15 cellular contexts compared by ENCODE assay signal in the genomic region with DNA sequence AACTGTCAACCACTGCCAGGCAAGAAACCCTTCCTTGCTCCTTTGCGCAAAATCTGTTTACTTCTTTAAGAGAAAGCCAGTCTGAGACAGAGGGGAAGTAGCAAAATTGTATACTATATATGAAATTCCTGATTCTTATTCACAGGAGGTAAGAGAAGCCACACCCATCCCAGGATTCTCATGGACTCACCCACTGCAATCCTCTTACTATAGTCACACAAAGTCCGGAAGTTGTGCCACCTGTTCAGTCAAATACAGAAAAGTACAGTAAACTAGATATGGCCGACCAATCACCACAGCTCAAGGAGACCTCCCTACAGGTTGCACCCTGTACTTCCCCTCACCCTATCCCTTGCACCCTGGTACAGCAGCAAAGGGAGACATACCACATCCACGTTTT. TPM values are rescaled to one million over a fixed set of nuclear protein-coding genes. Genes with fewer than 3 reads are reported as not detected.
DNase-seq lines count a peak whose midpoint lies in the region; FAIRE-seq and TF ChIP-seq lines count a peak whose summit lies in the region.
"Had no signal": no experiment of that assay in that cellular context is flagged by ENCODE, and none has a peak within 500 bp of the region (broad histone marks: within the 10 kb centered on the region; RNA-seq: fewer than 3 reads in every experiment).

No MANE protein-coding gene starts in this region.

- no peaks in the 10 kb centered on the region for H3F3A ChIP-seq in OCI-LY1 (ENCODE audit: insufficient read depth, low read length)

- H3K4me3 ChIP-seq in OCI-LY1 (ENCODE audit: low read depth, low read length, poor library complexity, severe bottlenecking) (peak overlapping the region; percentile 97), esophagus (ENCODE audit: low read depth in 1 of 2, low read length in 2 of 2) (no peak overlapping the region), small intestine (ENCODE audit: low read depth in 1 of 2, low read length in 2 of 2) (no peak overlapping the region)
- H3K4me3 ChIP-seq: SJCRH30 had no signal

- peak overlapping the region; percentile 91; the same call in 1 of the 2 replicates for H3K4me2 ChIP-seq in OCI-LY1 (ENCODE audit: low read length)

- H3K27ac ChIP-seq in OCI-LY1 (ENCODE audit: low read depth, low read length, poor library complexity, severe bottlenecking): peak overlapping the region; percentile 38
- peak overlapping the region; percentile 38 to 74 for H3K27ac ChIP-seq in esophagus (ENCODE audit: low read depth in 2 of 2, low read length in 1 of 2)
- no peak overlapping the region for H3K27ac ChIP-seq in small intestine (ENCODE audit: low read depth in 1 of 2, low read length in 1 of 2)
- H3K27ac ChIP-seq: brain microvascular endothelial cell, SJCRH30 had no signal

- CTCF ChIA-PET in activated naive CD4-positive, alpha-beta T cell treated with anti-CD3 and anti-CD28 coated beads for 36 hours (lab: Charles Lee): interaction anchor here (1.9 kb wide), 1 partner anchor 8 kb away, joined by 6 read pairs; a partner anchor contains a TSS

- TF ChIP-seq CTCF in OCI-LY1 (IDR thresholded peaks at IDR 0.05; ENCODE audit: low read length): no peak

- no peak overlapping the region for H2AFZ ChIP-seq in OCI-LY1 (ENCODE audit: low read length)

- peaks cover 28% of the 10 kb centered on the region for H3K36me3 Mint-ChIP-seq in activated naive CD4-positive, alpha-beta T cell treated with anti-CD3 and anti-CD28 coated beads, Interleukin-2, amount 50 U/mL, for 24 hours
- peaks cover 46% of the 10 kb centered on the region for H3K36me3 Mint-ChIP-seq in activated naive CD4-positive, alpha-beta T cell treated with anti-CD3 and anti-CD28 coated beads for 36 hours (ENCODE audit: low read depth)

- peak overlapping the region; percentile 41 for H3K27ac Mint-ChIP-seq in activated naive CD4-positive, alpha-beta T cell treated with anti-CD3 and anti-CD28 coated beads, Interleukin-2, amount 50 U/mL, for 24 hours
- H3K27ac Mint-ChIP-seq in activated naive CD4-positive, alpha-beta T cell treated with anti-CD3 and anti-CD28 coated beads for 36 hours: no peak overlapping the region
- H3K27ac Mint-ChIP-seq: naive thymus-derived CD8-positive, alpha-beta T cell had no signal

- H3K27me3 ChIP-seq in OCI-LY1 (ENCODE audit: insufficient read depth, low read length): no peaks in the 10 kb centered on the region
- no peaks in the 10 kb centered on the region for H3K27me3 ChIP-seq in esophagus (ENCODE audit: control insufficient read depth in 1 of 2, insufficient read depth in 2 of 2, low read length in 2 of 2)
- H3K27me3 ChIP-seq in small intestine (ENCODE audit: control insufficient read depth in 2 of 2, insufficient read depth in 2 of 2, low read length in 2 of 2): no peaks in the 10 kb centered on the region
- H3K27me3 ChIP-seq: brain microvascular endothelial cell, SJCRH30 had no signal

- no peaks in the 10 kb centered on the region for H3K9me2 ChIP-seq in OCI-LY1 (ENCODE audit: low read depth, low read length)

- no peak for FAIRE-seq in small intestine (lab: Jason Lieb, UNC)

- H3K79me2 ChIP-seq in OCI-LY1 (ENCODE audit: insufficient read depth, low read length): peaks cover 12% of the 10 kb centered on the region

- 67 to 79% methylated on average over 4 of the region's 4 CpGs for WGBS in esophagus, 2 donors
- 52 to 70% (median 54%) methylated on average over 4 of the region's 4 CpGs for WGBS in small intestine, 3 donors

- H3K27me3 Mint-ChIP-seq in activated naive CD4-positive, alpha-beta T cell treated with anti-CD3 and anti-CD28 coated beads, Interleukin-2, amount 50 U/mL, for 24 hours: no peaks in the 10 kb centered on the region
- no peaks in the 10 kb centered on the region for H3K27me3 Mint-ChIP-seq in activated naive CD4-positive, alpha-beta T cell treated with anti-CD3 and anti-CD28 coated beads for 36 hours (ENCODE audit: low read depth)
- H3K27me3 Mint-ChIP-seq: naive thymus-derived CD8-positive, alpha-beta T cell had no signal

- no peak for DNase-seq in activated naive CD4-positive, alpha-beta T cell treated with anti-CD3 and anti-CD28 coated beads for 36 hours
- DNase-seq in small intestine (peak; percentile 56), C1 segment of cervical spinal cord (lab: John Stamatoyannopoulos, UW) (no peak), H4 (ENCODE audit: low spot score) (no peak)
- DNase-seq in stimulated activated CD4-positive, alpha-beta T cell treated with anti-CD3 and anti-CD28 coated beads, Interleukin-2, amount 100 ng/mL, for 48 hours: no peak
- DNase-seq: activated effector memory CD4-positive, alpha-beta T cell treated with anti-CD3 and anti-CD28 coated beads, Interleukin-2, amount 50 U/mL, for 16 hours; brain microvascular endothelial cell; naive thymus-derived CD8-positive, alpha-beta T cell; NCI-H2107; NK-92 treated with Interleukin-12 subunit alpha and Interleukin-12 subunit beta, amount 100 ng/mL, for 24 hours; SJCRH30; stimulated activated CD4-positive, alpha-beta T cell treated with anti-CD3 and anti-CD28 coated beads, Interleukin-1b, Interleukin-23, amount 100 ng/mL, for 48 hours had no signal

- no peak overlapping the region; the same call in 1 of the 2 replicates for H3K9ac ChIP-seq in OCI-LY1 (ENCODE audit: low read length)

- no peaks in the 10 kb centered on the region for H4K20me1 ChIP-seq in OCI-LY1 (ENCODE audit: insufficient read depth, low read length)

- peak overlapping the region; percentile 39 for H3K4me3 Mint-ChIP-seq in activated naive CD4-positive, alpha-beta T cell treated with anti-CD3 and anti-CD28 coated beads, Interleukin-2, amount 50 U/mL, for 24 hours
- H3K4me3 Mint-ChIP-seq in activated naive CD4-positive, alpha-beta T cell treated with anti-CD3 and anti-CD28 coated beads for 36 hours: no peak overlapping the region

- H3K9me3 Mint-ChIP-seq in activated naive CD4-positive, alpha-beta T cell treated with anti-CD3 and anti-CD28 coated beads, Interleukin-2, amount 50 U/mL, for 24 hours: no peaks in the 10 kb centered on the region
- no peaks in the 10 kb centered on the region for H3K9me3 Mint-ChIP-seq in activated naive CD4-positive, alpha-beta T cell treated with anti-CD3 and anti-CD28 coated beads for 36 hours
- H3K9me3 Mint-ChIP-seq: naive thymus-derived CD8-positive, alpha-beta T cell had no signal

- intact Hi-C loops in activated naive CD4-positive, alpha-beta T cell treated with anti-CD3 and anti-CD28 coated beads for 36 hours (cut with micrococcal nuclease): no loop called here

- H3K36me3 ChIP-seq in OCI-LY1 (ENCODE audit: insufficient read depth, low read length) (peaks cover 55% of the 10 kb centered on the region), esophagus (ENCODE audit: control insufficient read depth in 2 of 2, insufficient read depth in 2 of 2, low read length in 1 of 2) (peaks cover 14 to 16% of the 10 kb centered on the region in 2 donors), small intestine (ENCODE audit: control insufficient read depth in 2 of 2, insufficient read depth in 2 of 2, low read length in 2 of 2) (peaks cover 1 to 8% of the 10 kb centered on the region in 2 donors)

- H3K4me1 Mint-ChIP-seq in activated naive CD4-positive, alpha-beta T cell treated with anti-CD3 and anti-CD28 coated beads, Interleukin-2, amount 50 U/mL, for 24 hours: peaks cover 34% of the 10 kb centered on the region
- peaks cover 26% of the 10 kb centered on the region for H3K4me1 Mint-ChIP-seq in activated naive CD4-positive, alpha-beta T cell treated with anti-CD3 and anti-CD28 coated beads for 36 hours (ENCODE audit: low read depth)

- no peaks in the 10 kb centered on the region for H3K9me3 ChIP-seq in OCI-LY1 (ENCODE audit: low read length)
- no peaks in the 10 kb centered on the region for H3K9me3 ChIP-seq in esophagus (ENCODE audit: control insufficient read depth in 2 of 2, insufficient read depth in 1 of 2, low read depth in 1 of 2, low read length in 1 of 2)
- no peaks in the 10 kb centered on the region for H3K9me3 ChIP-seq in small intestine (ENCODE audit: control insufficient read depth, low read depth)
- H3K9me3 ChIP-seq: SJCRH30 had no signal

- H3K4me1 ChIP-seq in OCI-LY1 (ENCODE audit: insufficient read depth, low read length, severe bottlenecking) (peaks cover 36% of the 10 kb centered on the region), esophagus (ENCODE audit: control insufficient read depth in 2 of 2, insufficient read depth in 2 of 2, low read length in 1 of 2) (no peaks in the 10 kb centered on the region), small intestine (ENCODE audit: control insufficient read depth in 2 of 2, insufficient read depth in 1 of 2, low read depth in 1 of 2, low read length in 1 of 2) (peaks cover 0 to 4% of the 10 kb centered on the region in 2 donors)
- H3K4me1 ChIP-seq: SJCRH30 had no signal

RNA-seq across cellular contexts. Expression of a gene that starts 2.9 kb away (rescaled TPM):
- 10 to 100 TPM; 81.0 to 92.8 TPM for total RNA-seq in activated naive CD4-positive, alpha-beta T cell treated with anti-CD3 and anti-CD28 coated beads for 36 hours
- polyA plus RNA-seq in esophagus (10 to 100 TPM; 31.4 to 47.1 TPM), small intestine (10 to 100 TPM; 13.4 to 57.7 (median 15.1) TPM)
- total RNA-seq in H4 (2014; rRNA removed; shearing (Covaris generic)): 60.1 and 76.9 TPM in 2 replicates

RNA-seq across cellular contexts. Expression of a gene that starts 7.4 kb away (rescaled TPM):
- total RNA-seq in activated naive CD4-positive, alpha-beta T cell treated with anti-CD3 and anti-CD28 coated beads for 36 hours: 10 to 100 TPM; 53.5 to 61.2 TPM
- 10 to 100 TPM; 21.2 to 35.8 TPM for polyA plus RNA-seq in esophagus
- polyA plus RNA-seq in small intestine: 10 to 100 TPM; 35.8 to 41.4 (median 36.7) TPM
- 98.4 and 119 TPM in 2 replicates for total RNA-seq in H4 (2014; rRNA removed; shearing (Covaris generic))

RNA-seq across cellular contexts. Expression of a gene that starts 30.6 kb away (rescaled TPM):
- 10 to 100 TPM; 97.1 to 97.3 TPM for total RNA-seq in activated naive CD4-positive, alpha-beta T cell treated with anti-CD3 and anti-CD28 coated beads for 36 hours
- polyA plus RNA-seq in esophagus (10 to 100 TPM; 17.0 to 23.5 TPM), small intestine (10 to 100 TPM; 34.0 to 53.2 (median 49.5) TPM)
- total RNA-seq in H4 (2014; rRNA removed; shearing (Covaris generic)): 70.7 and 104 TPM in 2 replicates

RNA-seq across cellular contexts. Expression of a gene that starts 43.3 kb away (rescaled TPM):
- total RNA-seq in activated naive CD4-positive, alpha-beta T cell treated with anti-CD3 and anti-CD28 coated beads for 36 hours: under 1 TPM; 0.69 to 0.74 TPM
- 1 to 10 TPM in 1 of 2 donors, under 1 TPM in 1; 0.31 to 1.1 TPM for polyA plus RNA-seq in esophagus
- polyA plus RNA-seq in small intestine: 1 to 10 TPM in 1 of 3 donors, under 1 TPM in 2; 0.45 to 1.1 (median 0.90) TPM
- 0.27 TPM in 1 of 2 replicates, not detected in the other for total RNA-seq in H4 (2014; rRNA removed; shearing (Covaris generic))
- total RNA-seq: SJCRH30 had no signal

RNA-seq across cellular contexts. Expression of a gene that starts 54.8 kb away (rescaled TPM):
- total RNA-seq in activated naive CD4-positive, alpha-beta T cell treated with anti-CD3 and anti-CD28 coated beads for 36 hours: 10 to 100 TPM; 71.9 to 75.2 TPM
- polyA plus RNA-seq in esophagus: 100 to 1,000 TPM in 1 of 2 donors, 10 to 100 TPM in 1; 69.8 to 129 TPM
- 10 to 100 TPM; 19.7 to 87.3 (median 28.4) TPM for polyA plus RNA-seq in small intestine
- total RNA-seq in H4 (2014; rRNA removed; shearing (Covaris generic)): 35.8 and 48.4 TPM in 2 replicates

Comparison
In these comparisons a context has a peak if more than half of its experiments do, and no peak if none do; other contexts are left out.
1. H3K27ac ChIP-seq: peak in OCI-LY1 (single experiment) and esophagus (2 of 2); none in small intestine (0 of 2).